ENCODE assay signal across 10 cellular contexts in the genomic region with DNA sequence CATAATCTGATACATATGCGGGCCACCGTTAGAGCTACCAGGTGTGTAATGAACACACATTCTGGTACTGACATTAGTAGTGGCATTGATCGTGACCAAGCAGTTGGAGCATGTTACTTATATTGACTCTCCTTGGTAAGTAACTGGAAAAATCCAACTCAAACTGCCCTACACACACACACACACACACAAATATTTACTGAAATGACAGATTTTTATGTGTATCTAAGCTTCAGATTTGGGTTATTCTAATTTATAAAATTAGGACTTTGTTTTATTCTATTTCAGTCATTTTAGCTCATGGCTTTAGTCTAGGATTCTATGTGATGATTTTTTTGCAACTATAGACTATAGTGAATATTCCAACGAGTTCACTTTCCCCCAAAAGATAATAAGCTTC.
"Had no signal": no experiment of that assay in that cellular context is flagged by ENCODE, and none has a peak within 500 bp of the region (broad histone marks: within the 10 kb centered on the region; RNA-seq: fewer than 3 reads in every experiment).

No MANE protein-coding gene starts in this region.

- H3K36me3 ChIP-seq: HAP-1 had no signal

- H3K4me3 ChIP-seq: GM23248, HAP-1 had no signal

- H3K4me2 ChIP-seq: KMS-11 had no signal

- H2AFZ ChIP-seq: GM23248 had no signal

- H3K9me3 ChIP-seq: HAP-1 had no signal

- H3K4me1 ChIP-seq: HAP-1 had no signal

- H3K27ac ChIP-seq: GM23248, HL-60, KMS-11 had no signal

- H3K9ac ChIP-seq: GM23248, KMS-11 had no signal

- ATAC-seq: HCT116 had no signal

- DNase-seq: GM23248, GOT3, H7, HFFc6, Karpas-422, KBM-7 had no signal
